ENCODE assay signal across 1 cellular context in the genomic region with DNA sequence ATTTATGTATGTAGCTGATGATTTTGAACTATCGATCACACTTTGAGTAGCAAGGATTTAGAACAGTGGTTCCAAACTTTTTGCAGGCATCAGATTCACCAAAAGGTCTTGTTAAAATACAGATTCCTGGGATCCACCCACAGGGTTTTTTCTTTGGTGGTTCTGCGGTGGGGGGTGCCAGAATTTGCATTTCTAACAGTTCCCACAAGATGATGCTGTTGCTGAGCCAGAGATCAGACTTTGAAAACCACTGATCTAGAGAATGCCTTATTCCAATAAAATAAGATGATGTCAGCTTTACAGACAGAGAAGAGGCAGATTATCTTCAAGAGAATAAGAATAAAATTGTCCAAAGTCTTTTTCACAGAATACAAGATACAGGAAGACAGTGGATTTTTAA.
TF ChIP-seq lines count a peak whose summit lies in the region.

No MANE protein-coding gene starts in this region.

TF ChIP-seq in GM23338, 12 proteins besides CTCF, POLR2A, EP300 and RAD21 (continued from another document):
- TF ChIP-seq, protein P1, sequence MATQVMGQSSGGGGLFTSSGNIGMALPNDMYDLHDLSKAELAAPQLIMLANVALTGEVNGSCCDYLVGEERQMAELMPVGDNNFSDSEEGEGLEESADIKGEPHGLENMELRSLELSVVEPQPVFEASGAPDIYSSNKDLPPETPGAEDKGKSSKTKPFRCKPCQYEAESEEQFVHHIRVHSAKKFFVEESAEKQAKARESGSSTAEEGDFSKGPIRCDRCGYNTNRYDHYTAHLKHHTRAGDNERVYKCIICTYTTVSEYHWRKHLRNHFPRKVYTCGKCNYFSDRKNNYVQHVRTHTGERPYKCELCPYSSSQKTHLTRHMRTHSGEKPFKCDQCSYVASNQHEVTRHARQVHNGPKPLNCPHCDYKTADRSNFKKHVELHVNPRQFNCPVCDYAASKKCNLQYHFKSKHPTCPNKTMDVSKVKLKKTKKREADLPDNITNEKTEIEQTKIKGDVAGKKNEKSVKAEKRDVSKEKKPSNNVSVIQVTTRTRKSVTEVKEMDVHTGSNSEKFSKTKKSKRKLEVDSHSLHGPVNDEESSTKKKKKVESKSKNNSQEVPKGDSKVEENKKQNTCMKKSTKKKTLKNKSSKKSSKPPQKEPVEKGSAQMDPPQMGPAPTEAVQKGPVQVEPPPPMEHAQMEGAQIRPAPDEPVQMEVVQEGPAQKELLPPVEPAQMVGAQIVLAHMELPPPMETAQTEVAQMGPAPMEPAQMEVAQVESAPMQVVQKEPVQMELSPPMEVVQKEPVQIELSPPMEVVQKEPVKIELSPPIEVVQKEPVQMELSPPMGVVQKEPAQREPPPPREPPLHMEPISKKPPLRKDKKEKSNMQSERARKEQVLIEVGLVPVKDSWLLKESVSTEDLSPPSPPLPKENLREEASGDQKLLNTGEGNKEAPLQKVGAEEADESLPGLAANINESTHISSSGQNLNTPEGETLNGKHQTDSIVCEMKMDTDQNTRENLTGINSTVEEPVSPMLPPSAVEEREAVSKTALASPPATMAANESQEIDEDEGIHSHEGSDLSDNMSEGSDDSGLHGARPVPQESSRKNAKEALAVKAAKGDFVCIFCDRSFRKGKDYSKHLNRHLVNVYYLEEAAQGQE (IDR thresholded peaks at IDR 0.05; ENCODE audit: unreplicated experiment), result no peak
- no peak for TF ChIP-seq ZNF114 (CRISPR knock-in tag; IDR thresholded peaks at IDR 0.05)
- TF ChIP-seq, protein P2, sequence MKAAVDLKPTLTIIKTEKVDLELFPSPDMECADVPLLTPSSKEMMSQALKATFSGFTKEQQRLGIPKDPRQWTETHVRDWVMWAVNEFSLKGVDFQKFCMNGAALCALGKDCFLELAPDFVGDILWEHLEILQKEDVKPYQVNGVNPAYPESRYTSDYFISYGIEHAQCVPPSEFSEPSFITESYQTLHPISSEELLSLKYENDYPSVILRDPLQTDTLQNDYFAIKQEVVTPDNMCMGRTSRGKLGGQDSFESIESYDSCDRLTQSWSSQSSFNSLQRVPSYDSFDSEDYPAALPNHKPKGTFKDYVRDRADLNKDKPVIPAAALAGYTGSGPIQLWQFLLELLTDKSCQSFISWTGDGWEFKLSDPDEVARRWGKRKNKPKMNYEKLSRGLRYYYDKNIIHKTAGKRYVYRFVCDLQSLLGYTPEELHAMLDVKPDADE (IDR thresholded peaks at IDR 0.05), result no peak
- TF ChIP-seq STAT1 (IDR thresholded peaks at IDR 0.05; ENCODE audit: unreplicated experiment), result no peak
- TF ChIP-seq ZNF331 (CRISPR knock-in tag; IDR thresholded peaks at IDR 0.05; ENCODE audit: low read depth), result no peak
